1 cellular context compared by ENCODE assay signal in the genomic region with DNA sequence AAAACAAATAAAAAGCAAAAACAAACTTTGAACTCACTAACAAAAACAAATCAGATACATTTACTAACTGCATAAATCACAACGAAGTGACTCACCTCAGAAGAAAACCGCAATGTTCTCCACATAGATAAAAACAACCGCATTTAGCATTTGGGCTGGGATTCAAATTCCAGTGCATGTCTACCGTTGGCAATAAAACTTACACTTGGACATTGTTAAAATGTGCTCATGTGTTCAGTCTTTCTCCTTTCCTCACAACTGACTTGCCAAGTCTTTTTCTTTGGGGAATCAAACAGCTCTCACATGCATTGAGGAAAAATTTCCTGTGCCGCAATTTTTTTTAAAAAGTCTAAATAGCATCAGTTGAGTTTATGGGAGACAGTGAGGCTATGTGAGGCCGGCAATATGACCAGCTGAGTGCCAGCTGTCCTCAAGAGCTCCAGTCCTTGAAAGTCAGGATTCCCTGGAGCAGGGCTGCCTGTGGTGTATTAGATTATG.
TF ChIP-seq lines count a peak whose summit lies in the region.

No MANE protein-coding gene starts in this region.

TF ChIP-seq in HEK293, 187 proteins besides CTCF, POLR2A, EP300 and RAD21 (continued from another document and continues in another):
- TF ChIP-seq HIC1 (tag by site-specific recombination; IDR thresholded peaks at IDR 0.05) (peak; percentile 82; the same call in 1 of the 2 replicates), ZNF311 (tag by site-specific recombination; IDR thresholded peaks at IDR 0.05; ENCODE audit: borderline replicate concordance) (no peak), ZNF529 (tag by site-specific recombination; IDR thresholded peaks at IDR 0.05; ENCODE audit: insufficient replicate concordance) (no peak), BCL11B (tag by site-specific recombination; IDR thresholded peaks at IDR 0.05; ENCODE audit: low read depth) (peak; percentile 92), ZNF366 (tag by site-specific recombination; conservative IDR thresholded peaks at IDR 0.05) (peak; percentile 94), ZNF639 (tag by site-specific recombination; IDR thresholded peaks at IDR 0.05) (0 out of 2 replicates have a peak, but pooled peaks have one; percentile 64), ZEB2 (tag by site-specific recombination; IDR thresholded peaks at IDR 0.05) (peak; percentile 58; the same call in 1 of the 2 replicates), ZNF501 (tag by site-specific recombination; IDR thresholded peaks at IDR 0.05) (peak; percentile 51; the same call in 1 of the 2 replicates), ZXDB (tag by site-specific recombination; IDR thresholded peaks at IDR 0.05) (peak; percentile 88), ZNF341 (tag by site-specific recombination; IDR thresholded peaks at IDR 0.05; ENCODE audit: low read depth) (no peak), ZNF138 (tag by site-specific recombination; IDR thresholded peaks at IDR 0.05; ENCODE audit: borderline replicate concordance) (no peak), KLF16 (tag by site-specific recombination; IDR thresholded peaks at IDR 0.05) (peak; percentile 76), ZBTB21 (tag by site-specific recombination; IDR thresholded peaks at IDR 0.05) (peak; percentile 27; the same call in 1 of the 2 replicates), ZNF629 (tag by site-specific recombination; IDR thresholded peaks at IDR 0.05) (peak; percentile 80), ZNF24 (tag by site-specific recombination; IDR thresholded peaks at IDR 0.05) (peak; percentile 75), ZNF140 (tag by site-specific recombination; IDR thresholded peaks at IDR 0.05) (no peak), PRDM6 (tag by site-specific recombination; IDR thresholded peaks at IDR 0.05) (peak; percentile 89), ZBTB17 (tag by site-specific recombination; IDR thresholded peaks at IDR 0.05) (peak; percentile 72), GLIS1 (tag by site-specific recombination; IDR thresholded peaks at IDR 0.05) (peak; percentile 51), ZSCAN30 (tag by site-specific recombination; IDR thresholded peaks at IDR 0.05) (peak; percentile 61; the same call in 1 of the 2 replicates), OVOL3 (tag by site-specific recombination; IDR thresholded peaks at IDR 0.05) (peak; percentile 89), ZNF398 (tag by site-specific recombination; IDR thresholded peaks at IDR 0.05) (0 out of 2 replicates have a peak, but pooled peaks have one; percentile 18), ZNF791 (tag by site-specific recombination; IDR thresholded peaks at IDR 0.05) (no peak), GLI2 (tag by site-specific recombination; IDR thresholded peaks at IDR 0.05; ENCODE audit: borderline replicate concordance, low read depth) (0 out of 2 replicates have a peak, but pooled peaks have one; percentile 39), ZNF2 (tag by site-specific recombination; IDR thresholded peaks at IDR 0.05) (peak; percentile 60), ZNF48 (tag by site-specific recombination; IDR thresholded peaks at IDR 0.05) (no peak), BCL6B (tag by site-specific recombination; IDR thresholded peaks at IDR 0.05) (no peak), SP7 (tag by site-specific recombination; IDR thresholded peaks at IDR 0.05) (peak; percentile 66; the same call in 1 of the 2 replicates), IKZF3 (tag by site-specific recombination; IDR thresholded peaks at IDR 0.05) (peak; percentile 68), EGR2 (tag by site-specific recombination; IDR thresholded peaks at IDR 0.05; ENCODE audit: low read depth) (no peak), TSHZ1 (tag by site-specific recombination; IDR thresholded peaks at IDR 0.05; ENCODE audit: borderline replicate concordance) (peak; percentile 90; the same call in 1 of the 2 replicates), KLF7 (tag by site-specific recombination; IDR thresholded peaks at IDR 0.05; ENCODE audit: borderline replicate concordance) (0 out of 2 replicates have a peak, but pooled peaks have one; percentile 32)
- TF ChIP-seq, protein P1, sequence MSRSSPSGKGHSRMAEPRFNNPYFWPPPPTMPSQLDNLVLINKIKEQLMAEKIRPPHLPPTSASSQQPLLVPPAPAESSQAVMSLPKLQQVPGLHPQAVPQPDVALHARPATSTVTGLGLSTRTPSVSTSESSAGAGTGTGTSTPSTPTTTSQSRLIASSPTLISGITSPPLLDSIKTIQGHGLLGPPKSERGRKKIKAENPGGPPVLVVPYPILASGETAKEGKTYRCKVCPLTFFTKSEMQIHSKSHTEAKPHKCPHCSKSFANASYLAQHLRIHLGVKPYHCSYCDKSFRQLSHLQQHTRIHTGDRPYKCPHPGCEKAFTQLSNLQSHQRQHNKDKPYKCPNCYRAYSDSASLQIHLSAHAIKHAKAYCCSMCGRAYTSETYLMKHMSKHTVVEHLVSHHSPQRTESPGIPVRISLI (tag by site-specific recombination; IDR thresholded peaks at IDR 0.05) = peak; percentile 93
- TF ChIP-seq, protein P2, sequence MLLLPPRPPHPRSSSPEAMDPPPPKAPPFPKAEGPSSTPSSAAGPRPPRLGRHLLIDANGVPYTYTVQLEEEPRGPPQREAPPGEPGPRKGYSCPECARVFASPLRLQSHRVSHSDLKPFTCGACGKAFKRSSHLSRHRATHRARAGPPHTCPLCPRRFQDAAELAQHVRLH (tag by site-specific recombination; IDR thresholded peaks at IDR 0.05) = peak; percentile 88; the same call in 1 of the 2 replicates
- TF ChIP-seq, protein P3, sequence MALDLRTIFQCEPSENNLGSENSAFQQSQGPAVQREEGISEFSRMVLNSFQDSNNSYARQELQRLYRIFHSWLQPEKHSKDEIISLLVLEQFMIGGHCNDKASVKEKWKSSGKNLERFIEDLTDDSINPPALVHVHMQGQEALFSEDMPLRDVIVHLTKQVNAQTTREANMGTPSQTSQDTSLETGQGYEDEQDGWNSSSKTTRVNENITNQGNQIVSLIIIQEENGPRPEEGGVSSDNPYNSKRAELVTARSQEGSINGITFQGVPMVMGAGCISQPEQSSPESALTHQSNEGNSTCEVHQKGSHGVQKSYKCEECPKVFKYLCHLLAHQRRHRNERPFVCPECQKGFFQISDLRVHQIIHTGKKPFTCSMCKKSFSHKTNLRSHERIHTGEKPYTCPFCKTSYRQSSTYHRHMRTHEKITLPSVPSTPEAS (tag by site-specific recombination; IDR thresholded peaks at IDR 0.05) = peak; percentile 44; the same call in 1 of the 2 replicates
- TF ChIP-seq, protein P4, sequence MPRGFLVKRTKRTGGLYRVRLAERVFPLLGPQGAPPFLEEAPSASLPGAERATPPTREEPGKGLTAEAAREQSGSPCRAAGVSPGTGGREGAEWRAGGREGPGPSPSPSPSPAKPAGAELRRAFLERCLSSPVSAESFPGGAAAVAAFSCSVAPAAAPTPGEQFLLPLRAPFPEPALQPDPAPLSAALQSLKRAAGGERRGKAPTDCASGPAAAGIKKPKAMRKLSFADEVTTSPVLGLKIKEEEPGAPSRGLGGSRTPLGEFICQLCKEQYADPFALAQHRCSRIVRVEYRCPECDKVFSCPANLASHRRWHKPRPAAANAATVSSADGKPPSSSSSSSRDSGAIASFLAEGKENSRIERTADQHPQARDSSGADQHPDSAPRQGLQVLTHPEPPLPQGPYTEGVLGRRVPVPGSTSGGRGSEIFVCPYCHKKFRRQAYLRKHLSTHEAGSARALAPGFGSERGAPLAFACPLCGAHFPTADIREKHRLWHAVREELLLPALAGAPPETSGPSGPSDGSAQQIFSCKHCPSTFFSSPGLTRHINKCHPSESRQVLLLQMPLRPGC (tag by site-specific recombination; IDR thresholded peaks at IDR 0.05) = peak; percentile 98
